9 cellular contexts compared by ENCODE assay signal in the genomic region with DNA sequence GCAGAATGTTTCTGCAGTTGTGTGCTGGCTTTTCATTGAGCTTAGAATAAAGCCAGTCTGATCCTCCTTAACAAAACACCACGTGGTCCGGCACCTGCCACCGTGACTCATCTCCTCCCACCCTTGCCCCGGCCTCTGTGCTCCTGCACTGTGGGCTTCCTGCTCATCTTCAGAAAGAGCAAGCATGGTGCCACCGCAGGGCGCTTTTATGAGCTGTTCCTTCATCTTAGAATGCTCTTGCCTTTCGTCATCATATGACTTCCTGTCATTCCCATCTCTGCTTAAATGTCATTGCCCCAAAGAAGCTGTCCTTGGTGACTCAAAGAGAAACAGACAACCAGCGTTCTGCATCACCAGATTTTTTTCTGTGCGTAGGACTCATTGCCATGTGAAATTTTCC.
DNase-seq lines count a peak whose midpoint lies in the region; ATAC-seq lines count a peak whose summit lies in the region.
"Had no signal": no experiment of that assay in that cellular context is flagged by ENCODE, and none has a peak within 500 bp of the region (broad histone marks: within the 10 kb centered on the region; RNA-seq: fewer than 3 reads in every experiment).

No MANE protein-coding gene starts in this region.

- DNase-seq in Ammon's horn (ENCODE audit: low spot score) (peak; percentile 47), T-helper 1 cell (peak; percentile 19 to 90 (median 40)), NCI-H187 (lab: John Stamatoyannopoulos, UW) (no peak), H4 (ENCODE audit: low spot score) (no peak)
- peak; percentile 80 for DNase-seq in activated naive CD8-positive, alpha-beta T cell treated with anti-CD3 and anti-CD28 coated beads, Interleukin-2, amount 50 U/mL, for 24 hours
- DNase-seq in stimulated activated CD4-positive, alpha-beta T cell treated with anti-CD3 and anti-CD28 coated beads, Interleukin-2, amount 100 ng/mL, for 4 hours (ENCODE audit: low read depth): peak; percentile 81
- DNase-seq in NK-92 treated with Interleukin-12 subunit alpha and Interleukin-12 subunit beta, amount 100 ng/mL, for 24 hours (lab: John Stamatoyannopoulos, UW): no peak

- peaks cover 3% of the 10 kb centered on the region for H3K27me3 Mint-ChIP-seq in activated naive CD8-positive, alpha-beta T cell treated with anti-CD3 and anti-CD28 coated beads, Interleukin-2, amount 50 U/mL, for 24 hours

- no peaks in the 10 kb centered on the region for H3K9me3 Mint-ChIP-seq in activated naive CD8-positive, alpha-beta T cell treated with anti-CD3 and anti-CD28 coated beads, Interleukin-2, amount 50 U/mL, for 24 hours

- no peaks in the 10 kb centered on the region for H3K36me3 Mint-ChIP-seq in activated naive CD8-positive, alpha-beta T cell treated with anti-CD3 and anti-CD28 coated beads, Interleukin-2, amount 50 U/mL, for 24 hours (ENCODE audit: low read depth)

- peak; percentile 82 for ATAC-seq in HG02571 (IDR thresholded peaks at IDR 0.05; ENCODE audit: unreplicated experiment)
- peak; percentile 100 for ATAC-seq in activated naive CD8-positive, alpha-beta T cell treated with anti-CD3 and anti-CD28 coated beads, Interleukin-2, amount 50 U/mL, for 24 hours

- peak overlapping the region; percentile 83 for H3K27ac Mint-ChIP-seq in activated naive CD8-positive, alpha-beta T cell treated with anti-CD3 and anti-CD28 coated beads, Interleukin-2, amount 50 U/mL, for 24 hours

- H3K4me1 Mint-ChIP-seq in activated naive CD8-positive, alpha-beta T cell treated with anti-CD3 and anti-CD28 coated beads, Interleukin-2, amount 50 U/mL, for 24 hours: peaks cover 34% of the 10 kb centered on the region

- peak overlapping the region; percentile 40 for H3K4me3 Mint-ChIP-seq in activated naive CD8-positive, alpha-beta T cell treated with anti-CD3 and anti-CD28 coated beads, Interleukin-2, amount 50 U/mL, for 24 hours
- H3K4me3 Mint-ChIP-seq: brain had no signal

Comparison
In these comparisons a context has a peak if more than half of its experiments do, and no peak if none do; other contexts are left out.
1. DNase-seq: peak in Ammon's horn (single experiment), T-helper 1 cell (5 of 5), activated naive CD8-positive, alpha-beta T cell treated with anti-CD3 and anti-CD28 coated beads, Interleukin-2, amount 50 U/mL, for 24 hours (single experiment) and stimulated activated CD4-positive, alpha-beta T cell treated with anti-CD3 and anti-CD28 coated beads, Interleukin-2, amount 100 ng/mL, for 4 hours (single experiment); none in NCI-H187 (0 of 2), H4 (single experiment) and NK-92 treated with Interleukin-12 subunit alpha and Interleukin-12 subunit beta, amount 100 ng/mL, for 24 hours (single experiment).